32 cellular contexts compared by ENCODE assay signal in genomic region chr11:131351848-131352247, GRCh38. TPM values are rescaled to one million over a fixed set of nuclear protein-coding genes. Genes with fewer than 3 reads are reported as not detected.
"Had no signal": no experiment of that assay in that cellular context is flagged by ENCODE, and none has a peak within 500 bp of the region (broad histone marks: within the 10 kb centered on the region; RNA-seq: fewer than 3 reads in every experiment).

No MANE protein-coding gene starts in this region.

- H3K27ac ChIP-seq: ascending aorta, cardiac muscle cell, VCaP had no signal

- FAIRE-seq: bronchial epithelial cell, TTC549 had no signal

- H3K27me3 ChIP-seq: ascending aorta, cardiac muscle cell had no signal

- H3K36me3 ChIP-seq: ascending aorta, cardiac muscle cell had no signal

- DNase-seq: activated CD4-positive, alpha-beta memory T cell treated with anti-CD3 and anti-CD28 coated beads for 36 hours; activated CD4-positive, alpha-beta T cell treated with anti-CD3 and anti-CD28 coated beads for 4 hours; activated CD4-positive, alpha-beta T cell treated with anti-CD3 and anti-CD28 coated beads, Interleukin-2, amount 10 ng/mL, durations not matched to agents 24 days and 14 days; activated CD4-positive, alpha-beta T cell treated with anti-CD3 and anti-CD28 coated beads, Interleukin-2, amount 50 U/mL, for 1 hour; activated CD4-positive, alpha-beta T cell treated with anti-CD3 and anti-CD28 coated beads, Interleukin-2, amount 50 U/mL, for 4 hours; activated CD4-positive, CD25-positive, alpha-beta regulatory T cell; activated CD8-positive, alpha-beta memory T cell treated with anti-CD3 and anti-CD28 coated beads, Interleukin-2, amount 50 U/mL, for 4 hours; activated CD8-positive, alpha-beta T cell treated with anti-CD3 and anti-CD28 coated beads for 36 hours; activated effector memory CD4-positive, alpha-beta T cell treated with Interleukin-2 at 50 U/mL for 16 hours; activated gamma-delta T cell; activated naive CD4-positive, alpha-beta T cell treated with anti-CD3 and anti-CD28 coated beads, Interleukin-2, amount 10 ng/mL, durations not matched to agents 7 days and 5 days; activated naive CD4-positive, alpha-beta T cell treated with Interleukin-2 at 50 U/mL for 16 hours; activated naive CD8-positive, alpha-beta T cell treated with anti-CD3 and anti-CD28 coated beads, Interleukin-2, amount 10 ng/mL, durations not matched to agents 7 days and 5 days; activated naive CD8-positive, alpha-beta T cell treated with anti-CD3 and anti-CD28 coated beads, Interleukin-2, amount 50 U/mL, for 24 hours; activated T-cell treated with anti-CD3 and anti-CD28 coated beads for 4 hours; activated T-cell treated with anti-CD3 and anti-CD28 coated beads, Interleukin-2, amount 50 U/mL, for 24 hours; activated T-cell treated with anti-CD3 and anti-CD28 coated beads, Interleukin-2, amount 50 U/mL, for 48 hours; amygdala; anterior cingulate cortex; caudate nucleus; cerebellar nuclear complex; T-cell; T-helper 17 cell had no signal

- H3K4me1 ChIP-seq: ascending aorta had no signal

- H3K9me3 ChIP-seq: ascending aorta had no signal

- H3K4me3 ChIP-seq: ascending aorta, cardiac muscle cell had no signal

RNA-seq across cellular contexts. Expression of gene NTM, which starts 18.6 kb away (rescaled TPM):
- total RNA-seq: activated CD4-positive, alpha-beta memory T cell treated with anti-CD3 and anti-CD28 coated beads for 36 hours; activated CD4-positive, alpha-beta T cell treated with anti-CD3 and anti-CD28 coated beads, Interleukin-2, amount 10 ng/mL, durations not matched to agents 24 days and 14 days; activated CD8-positive, alpha-beta memory T cell treated with anti-CD3 and anti-CD28 coated beads for 36 hours; activated CD8-positive, alpha-beta T cell treated with anti-CD3 and anti-CD28 coated beads for 36 hours; activated naive CD8-positive, alpha-beta T cell treated with anti-CD3 and anti-CD28 coated beads, Interleukin-2, amount 10 ng/mL, durations not matched to agents 7 days and 5 days; activated T-helper 2 cell treated with anti-CD3 and anti-CD28 coated beads, Interferon-gamma antibody, Interleukin-2, Interleukin-4, amounts not matched to agents 10 μg/mL and 5 μg/mL and 100 μg/mL, durations not matched to agents 14 hours and 24 hours and 36 hours; ascending aorta; T-cell; T-helper 1 cell treated with Interleukin-12 subunit alpha and Interleukin-12 subunit beta and Interleukin-4 antibody, amounts not matched to agents 30 ng/mL and 1 ng/mL, for 36 hours; T-helper 17 cell; T-helper 2 cell treated with Interferon-gamma antibody and Interleukin-4, amounts not matched to agents 100 ng/mL and 5 ng/mL, for 36 hours had no signal
